ENCODE assay signal across 9 cellular contexts in the genomic region with DNA sequence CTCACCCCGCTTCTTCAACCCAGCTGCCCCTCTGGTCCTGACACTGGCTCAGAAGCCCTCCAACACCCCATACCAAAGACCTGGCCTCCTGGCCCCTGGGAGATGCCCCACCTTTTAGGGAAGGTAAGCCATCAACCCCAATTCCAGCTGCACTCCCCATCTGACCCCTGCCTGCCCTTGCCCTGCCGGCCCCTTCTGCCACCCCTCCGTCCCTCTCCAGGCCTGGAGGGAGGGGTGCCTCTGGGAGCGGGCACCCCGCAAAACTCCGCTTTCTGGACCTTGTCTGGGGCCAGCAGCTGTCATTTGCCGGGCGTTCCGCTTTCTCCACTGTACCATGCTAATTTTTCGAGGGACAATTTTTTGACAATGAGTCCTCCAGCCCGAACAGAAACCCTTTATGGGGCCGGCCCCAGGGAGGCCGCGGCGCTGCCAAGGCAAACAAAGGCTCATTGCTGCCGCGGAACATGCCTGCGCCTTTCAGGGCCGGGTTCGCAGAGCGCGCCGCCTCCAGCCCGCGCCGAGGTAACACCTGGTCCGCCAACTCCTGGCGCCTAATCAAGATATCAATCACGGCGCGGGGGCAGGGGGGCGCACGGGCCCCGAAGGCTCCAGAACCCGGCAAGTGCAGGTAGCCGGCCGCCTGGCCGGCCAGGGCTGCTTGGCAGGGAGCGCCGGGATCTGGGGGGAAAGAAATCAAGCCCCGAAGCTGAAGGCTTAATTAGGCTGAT.
DNase-seq lines count a peak whose midpoint lies in the region; ATAC-seq and TF ChIP-seq lines count a peak whose summit lies in the region.
"Had no signal": no experiment of that assay in that cellular context is flagged by ENCODE, and none has a peak within 500 bp of the region (broad histone marks: within the 10 kb centered on the region; RNA-seq: fewer than 3 reads in every experiment).

No MANE protein-coding gene starts in this region.

- TF ChIP-seq CTCF in body of pancreas (IDR thresholded peaks at IDR 0.05) = peak in 1 of 7 experiments; percentile 34

- peaks cover 51% of the 10 kb centered on the region for H3K4me1 ChIP-seq in body of pancreas
- H3K4me1 ChIP-seq in iPS-20b (ENCODE audit: insufficient read depth, low read length) = no peaks in the 10 kb centered on the region; the same call in 1 of the 2 replicates
- peaks cover 8 to 11% (median 9%) of the 10 kb centered on the region in 3 donors for H3K4me1 ChIP-seq in skeletal muscle tissue (ENCODE audit: control insufficient read depth in 3 of 3, insufficient read depth in 3 of 3, low read length in 3 of 3)

- H3K27ac ChIP-seq in body of pancreas (peak overlapping the region; percentile 81 to 92 (median 84)), iPS-20b (ENCODE audit: low read length) (no peak overlapping the region), skeletal muscle tissue (ENCODE audit: low read depth, low read length) (no peak overlapping the region)
- H3K27ac ChIP-seq: BLaER1 had no signal

- no peak overlapping the region for H3K4me3 ChIP-seq in body of pancreas
- H3K4me3 ChIP-seq in iPS-20b (ENCODE audit: low read length) = peak overlapping the region; percentile 84
- H3K4me3 ChIP-seq in skeletal muscle tissue (ENCODE audit: low read length in 3 of 3) = peak overlapping the region in 2 of 3 donors; percentile 31 to 54
- H3K4me3 ChIP-seq: BLaER1 had no signal

- ATAC-seq in body of pancreas (peak; percentile 78), GM18502 (IDR thresholded peaks at IDR 0.05; ENCODE audit: poor library complexity, unreplicated experiment) (no peak)

- H3K9ac ChIP-seq in iPS-20b (ENCODE audit: low read depth, low read length) = peak overlapping the region; percentile 66; the same call in 1 of the 2 replicates
- H3K9ac ChIP-seq in skeletal muscle tissue (ENCODE audit: low read depth in 1 of 3, low read length in 3 of 3) = peak overlapping the region in 1 of 3 donors; percentile 60
- H3K9ac ChIP-seq: BLaER1 had no signal

- H3K36me3 ChIP-seq in body of pancreas (replicated peaks in 1 of 2; ENCODE audit: insufficient read depth in 1 of 2, low read depth in 2 of 2) = no peaks in the 10 kb centered on the region
- H3K36me3 ChIP-seq in iPS-20b (ENCODE audit: insufficient read depth, low read depth, low read length) = no peaks in the 10 kb centered on the region
- H3K36me3 ChIP-seq in skeletal muscle tissue (ENCODE audit: control insufficient read depth in 3 of 3, insufficient read depth in 3 of 3, low read length in 3 of 3) = no peaks in the 10 kb centered on the region
- H3K36me3 ChIP-seq: BLaER1 had no signal

- intact Hi-C loops in body of pancreas (cut with DNase I) = no loop called here

- WGBS in body of pancreas, 2 donors = 2 to 7% methylated on average over 21 to 41 of the region's 41 CpGs

- TF ChIP-seq POLR2A in body of pancreas (IDR thresholded peaks at IDR 0.05) = peak in 1 of 3 donors; percentile 5

- peak; percentile 22 for DNase-seq in activated CD4-positive, alpha-beta T cell treated with anti-CD3 and anti-CD28 coated beads for 48 hours
- DNase-seq in activated CD4-positive, alpha-beta T cell treated with anti-CD3 and anti-CD28 coated beads for 4 hours = no peak
- DNase-seq in body of pancreas (peak; percentile 87 to 93 (median 91)), SIG-M5 (lab: John Stamatoyannopoulos, UW) (no peak)
- DNase-seq in stimulated activated naive CD4-positive, alpha-beta T cell treated with Interleukin-2 at 50 U/mL for 16 hours (lab: John Stamatoyannopoulos, UW) = no peak

- H3K9me3 ChIP-seq in body of pancreas = no peaks in the 10 kb centered on the region
- no peaks in the 10 kb centered on the region for H3K9me3 ChIP-seq in iPS-20b (ENCODE audit: insufficient read depth, low read depth, low read length)
- no peaks in the 10 kb centered on the region for H3K9me3 ChIP-seq in skeletal muscle tissue (ENCODE audit: control insufficient read depth in 3 of 3, low read length in 3 of 3)

- H3K27me3 ChIP-seq in body of pancreas (no peaks in the 10 kb centered on the region), iPS-20b (ENCODE audit: insufficient read depth, low read length) (peaks cover 98% of the 10 kb centered on the region), skeletal muscle tissue (ENCODE audit: control insufficient read depth in 3 of 3, insufficient read depth in 3 of 3, low read length in 3 of 3) (peaks cover 19 to 42% (median 36%) of the 10 kb centered on the region in 3 donors)

Comparison
In these comparisons a context has a peak if more than half of its experiments do, and no peak if none do; other contexts are left out.
1. DNase-seq: peak in activated CD4-positive, alpha-beta T cell treated with anti-CD3 and anti-CD28 coated beads for 48 hours (single experiment) and body of pancreas (4 of 4); none in activated CD4-positive, alpha-beta T cell treated with anti-CD3 and anti-CD28 coated beads for 4 hours (0 of 2), SIG-M5 (single experiment) and stimulated activated naive CD4-positive, alpha-beta T cell treated with Interleukin-2 at 50 U/mL for 16 hours (single experiment).
2. H3K27ac ChIP-seq: peak in body of pancreas (4 of 4); none in iPS-20b (single experiment) and skeletal muscle tissue (single experiment).
3. H3K4me3 ChIP-seq: peak in iPS-20b (single experiment) and skeletal muscle tissue (2 of 3); none in body of pancreas (0 of 2).